14 cellular contexts compared by ENCODE assay signal in the genomic region with DNA sequence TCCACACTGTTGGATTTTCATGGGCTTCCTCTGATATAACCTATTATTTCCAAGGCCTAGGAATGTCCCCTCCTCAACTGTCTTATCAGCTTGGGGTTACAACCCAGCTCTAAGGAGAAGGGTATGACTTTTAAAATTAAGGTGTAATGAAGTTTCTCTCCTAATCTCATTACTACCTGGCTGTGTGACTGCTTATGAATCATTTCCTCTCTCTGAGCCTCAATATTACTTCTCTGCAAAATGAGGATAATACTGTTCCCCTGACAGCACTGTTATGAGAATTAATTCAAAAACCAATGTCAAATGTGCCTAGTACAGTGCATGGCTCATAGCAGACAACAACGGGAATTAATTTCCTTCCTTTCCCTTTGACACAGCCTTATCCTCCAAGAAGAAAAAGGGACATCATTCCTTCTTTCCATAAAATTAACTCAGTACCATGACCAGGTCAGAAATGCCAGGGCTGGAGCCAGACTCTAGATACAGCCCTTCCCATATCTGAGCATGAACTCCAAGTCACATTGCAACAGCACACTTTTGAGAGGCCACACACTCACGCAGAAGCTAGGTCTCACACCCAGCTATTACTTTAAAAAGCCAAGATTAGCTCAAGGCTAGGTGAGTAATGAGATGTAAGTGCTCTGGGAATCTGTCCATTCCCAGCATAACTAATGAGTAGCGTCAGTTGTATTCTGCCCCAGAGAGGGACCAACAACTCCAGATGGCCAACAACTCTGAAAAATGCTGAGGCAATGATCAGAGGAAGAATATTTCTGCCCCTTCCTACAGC.
DNase-seq lines count a peak whose midpoint lies in the region; ATAC-seq and TF ChIP-seq lines count a peak whose summit lies in the region.
"Had no signal": no experiment of that assay in that cellular context is flagged by ENCODE, and none has a peak within 500 bp of the region (broad histone marks: within the 10 kb centered on the region; RNA-seq: fewer than 3 reads in every experiment).

No MANE protein-coding gene starts in this region.

- H3K36me3 Mint-ChIP-seq in type B pancreatic cell (no peaks in the 10 kb centered on the region), GM23338 (ENCODE audit: low read depth) (no peaks in the 10 kb centered on the region; the same call in 2 of the 3 replicates)

- no peaks in the 10 kb centered on the region for H3K27me3 ChIP-seq in heart right ventricle
- H3K27me3 ChIP-seq in GM23338 (ENCODE audit: insufficient read depth): no peaks in the 10 kb centered on the region
- H3K27me3 ChIP-seq: SJCRH30 had no signal

- H3K27me3 Mint-ChIP-seq in type B pancreatic cell: no peaks in the 10 kb centered on the region
- H3K27me3 Mint-ChIP-seq in GM23338 (ENCODE audit: insufficient read depth, low read depth, poor library complexity): peaks cover 3% of the 10 kb centered on the region

- no peaks in the 10 kb centered on the region for H3K9me3 ChIP-seq in heart right ventricle
- H3K9me3 ChIP-seq: HAP-1, SJCRH30 had no signal

- H3K4me3 ChIP-seq in heart right ventricle (no peak overlapping the region), GM23338 (no peak overlapping the region)
- H3K4me3 ChIP-seq: HAP-1, SJCRH30 had no signal

- peaks cover 9% of the 10 kb centered on the region for H3K4me1 Mint-ChIP-seq in type B pancreatic cell (ENCODE audit: unreplicated experiment)
- peaks cover 25% of the 10 kb centered on the region for H3K4me1 Mint-ChIP-seq in GM23338

- H3K36me3 ChIP-seq in heart right ventricle: no peaks in the 10 kb centered on the region
- no peaks in the 10 kb centered on the region for H3K36me3 ChIP-seq in GM23338 (ENCODE audit: insufficient read depth)
- H3K36me3 ChIP-seq: HAP-1, SJCRH30 had no signal

- H4K20me1 ChIP-seq in GM23338 (replicated peaks; ENCODE audit: insufficient read depth): no peaks in the 10 kb centered on the region

- H3K4me2 ChIP-seq in GM23338: no peak overlapping the region
- H3K4me2 ChIP-seq: KMS-11 had no signal

- no peaks in the 10 kb centered on the region for H3F3A ChIP-seq in GM23338 (replicated peaks; ENCODE audit: low read depth)

- H3K27ac Mint-ChIP-seq in type B pancreatic cell: peak overlapping the region; percentile 54
- H3K27ac Mint-ChIP-seq in GM23338: no peak overlapping the region
- H3K27ac Mint-ChIP-seq: nephron progenitor cell had no signal

- intact Hi-C loops in heart right ventricle (cut with DNase I): no loop called here

- peaks cover 0 to 17% (median under 1%) of the 10 kb centered on the region in 9 donors for H3K4me1 ChIP-seq in heart right ventricle
- no peaks in the 10 kb centered on the region for H3K4me1 ChIP-seq in GM23338 (ENCODE audit: insufficient read depth)

- peaks cover 38% of the 10 kb centered on the region for H3K79me2 ChIP-seq in GM23338 (replicated peaks; ENCODE audit: insufficient read depth)

- H3K4me3 Mint-ChIP-seq in type B pancreatic cell (no peak overlapping the region), GM23338 (no peak overlapping the region)
- H3K4me3 Mint-ChIP-seq: nephron progenitor cell had no signal

- DNase-seq in NCI-H82 (lab: John Stamatoyannopoulos, UW): peak; percentile 67
- DNase-seq in NCI-H82 treated with DMSO at 0.1 percent for 48 hours (lab: John Stamatoyannopoulos, UW; ENCODE audit: unreplicated experiment): no peak
- peak; percentile 82 for DNase-seq in amniotic stem cell (lab: John Stamatoyannopoulos, UW)
- DNase-seq in heart right ventricle: peak in 1 of 2 donors; percentile 23
- no peak for DNase-seq in type B pancreatic cell (ENCODE audit: extremely low spot score, unreplicated experiment)
- no peak for DNase-seq in GM23338 (ENCODE audit: low spot score)
- DNase-seq: activated CD8-positive, alpha-beta memory T cell treated with anti-CD3 and anti-CD28 coated beads, Interleukin-2, amount 50 U/mL, for 48 hours; nephron progenitor cell; SJCRH30 had no signal

- no peak for TF ChIP-seq CTCF in heart right ventricle (IDR thresholded peaks at IDR 0.05)
- TF ChIP-seq CTCF in type B pancreatic cell (conservative IDR thresholded peaks at IDR 0.05): no peak
- no peak for TF ChIP-seq CTCF in GM23338 (conservative IDR thresholded peaks at IDR 0.05; ENCODE audit: low read depth in 2 of 2)

- H3K9me2 ChIP-seq in GM23338 (ENCODE audit: insufficient read depth): no peaks in the 10 kb centered on the region

- H3K9me3 Mint-ChIP-seq in type B pancreatic cell: no peaks in the 10 kb centered on the region
- H3K9me3 Mint-ChIP-seq in GM23338: no peaks in the 10 kb centered on the region
- H3K9me3 Mint-ChIP-seq: nephron progenitor cell had no signal

- H2AFZ ChIP-seq in GM23338: no peak overlapping the region

- 56 to 63% methylated on average over 3 of the region's 3 CpGs for WGBS in heart right ventricle, 2 donors

- ATAC-seq in heart right ventricle (peak; percentile 49 to 96 (median 86)), HG03432 (IDR thresholded peaks at IDR 0.05; ENCODE audit: unreplicated experiment) (no peak), HG02623 (IDR thresholded peaks at IDR 0.05; ENCODE audit: unreplicated experiment) (no peak), GM23338 (no peak)

- peak overlapping the region in 6 of 10 donors; percentile 10 to 72 (median 58) for H3K27ac ChIP-seq in heart right ventricle
- H3K27ac ChIP-seq in GM23338 (ENCODE audit: low read depth): no peak overlapping the region
- H3K27ac ChIP-seq: 22Rv1, KMS-11, SJCRH30 had no signal

TF ChIP-seq in GM23338, 12 proteins besides CTCF, POLR2A, EP300 and RAD21 (continues in another document):
- TF ChIP-seq, protein P1, sequence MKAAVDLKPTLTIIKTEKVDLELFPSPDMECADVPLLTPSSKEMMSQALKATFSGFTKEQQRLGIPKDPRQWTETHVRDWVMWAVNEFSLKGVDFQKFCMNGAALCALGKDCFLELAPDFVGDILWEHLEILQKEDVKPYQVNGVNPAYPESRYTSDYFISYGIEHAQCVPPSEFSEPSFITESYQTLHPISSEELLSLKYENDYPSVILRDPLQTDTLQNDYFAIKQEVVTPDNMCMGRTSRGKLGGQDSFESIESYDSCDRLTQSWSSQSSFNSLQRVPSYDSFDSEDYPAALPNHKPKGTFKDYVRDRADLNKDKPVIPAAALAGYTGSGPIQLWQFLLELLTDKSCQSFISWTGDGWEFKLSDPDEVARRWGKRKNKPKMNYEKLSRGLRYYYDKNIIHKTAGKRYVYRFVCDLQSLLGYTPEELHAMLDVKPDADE (IDR thresholded peaks at IDR 0.05): no peak
- TF ChIP-seq ZNF114 (CRISPR knock-in tag; IDR thresholded peaks at IDR 0.05): no peak
- TF ChIP-seq JUNB (IDR thresholded peaks at IDR 0.05; ENCODE audit: unreplicated experiment): no peak
- TF ChIP-seq, protein P2, sequence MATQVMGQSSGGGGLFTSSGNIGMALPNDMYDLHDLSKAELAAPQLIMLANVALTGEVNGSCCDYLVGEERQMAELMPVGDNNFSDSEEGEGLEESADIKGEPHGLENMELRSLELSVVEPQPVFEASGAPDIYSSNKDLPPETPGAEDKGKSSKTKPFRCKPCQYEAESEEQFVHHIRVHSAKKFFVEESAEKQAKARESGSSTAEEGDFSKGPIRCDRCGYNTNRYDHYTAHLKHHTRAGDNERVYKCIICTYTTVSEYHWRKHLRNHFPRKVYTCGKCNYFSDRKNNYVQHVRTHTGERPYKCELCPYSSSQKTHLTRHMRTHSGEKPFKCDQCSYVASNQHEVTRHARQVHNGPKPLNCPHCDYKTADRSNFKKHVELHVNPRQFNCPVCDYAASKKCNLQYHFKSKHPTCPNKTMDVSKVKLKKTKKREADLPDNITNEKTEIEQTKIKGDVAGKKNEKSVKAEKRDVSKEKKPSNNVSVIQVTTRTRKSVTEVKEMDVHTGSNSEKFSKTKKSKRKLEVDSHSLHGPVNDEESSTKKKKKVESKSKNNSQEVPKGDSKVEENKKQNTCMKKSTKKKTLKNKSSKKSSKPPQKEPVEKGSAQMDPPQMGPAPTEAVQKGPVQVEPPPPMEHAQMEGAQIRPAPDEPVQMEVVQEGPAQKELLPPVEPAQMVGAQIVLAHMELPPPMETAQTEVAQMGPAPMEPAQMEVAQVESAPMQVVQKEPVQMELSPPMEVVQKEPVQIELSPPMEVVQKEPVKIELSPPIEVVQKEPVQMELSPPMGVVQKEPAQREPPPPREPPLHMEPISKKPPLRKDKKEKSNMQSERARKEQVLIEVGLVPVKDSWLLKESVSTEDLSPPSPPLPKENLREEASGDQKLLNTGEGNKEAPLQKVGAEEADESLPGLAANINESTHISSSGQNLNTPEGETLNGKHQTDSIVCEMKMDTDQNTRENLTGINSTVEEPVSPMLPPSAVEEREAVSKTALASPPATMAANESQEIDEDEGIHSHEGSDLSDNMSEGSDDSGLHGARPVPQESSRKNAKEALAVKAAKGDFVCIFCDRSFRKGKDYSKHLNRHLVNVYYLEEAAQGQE (IDR thresholded peaks at IDR 0.05; ENCODE audit: unreplicated experiment): no peak
- no peak for TF ChIP-seq ZNF331 (CRISPR knock-in tag; IDR thresholded peaks at IDR 0.05; ENCODE audit: low read depth)
- no peak for TF ChIP-seq STAT1 (IDR thresholded peaks at IDR 0.05; ENCODE audit: unreplicated experiment)
- no peak for TF ChIP-seq POLR2AphosphoS5 (IDR thresholded peaks at IDR 0.05; ENCODE audit: low read depth)
- no peak for TF ChIP-seq NANOG (IDR thresholded peaks at IDR 0.05; ENCODE audit: borderline replicate concordance)
- TF ChIP-seq EZH2 (IDR thresholded peaks at IDR 0.05; ENCODE audit: low read depth, unreplicated experiment): no peak

Comparison
In these comparisons a context has a peak if more than half of its experiments do, and no peak if none do; other contexts are left out.
1. DNase-seq: peak in NCI-H82 (single experiment) and amniotic stem cell (single experiment); none in NCI-H82 treated with DMSO at 0.1 percent for 48 hours (single experiment), type B pancreatic cell (single experiment) and GM23338 (single experiment).
2. ATAC-seq: peak in heart right ventricle (8 of 8); none in HG03432 (single experiment), HG02623 (single experiment) and GM23338 (single experiment).